ENCODE assay signal across 8 cellular contexts in the genomic region with DNA sequence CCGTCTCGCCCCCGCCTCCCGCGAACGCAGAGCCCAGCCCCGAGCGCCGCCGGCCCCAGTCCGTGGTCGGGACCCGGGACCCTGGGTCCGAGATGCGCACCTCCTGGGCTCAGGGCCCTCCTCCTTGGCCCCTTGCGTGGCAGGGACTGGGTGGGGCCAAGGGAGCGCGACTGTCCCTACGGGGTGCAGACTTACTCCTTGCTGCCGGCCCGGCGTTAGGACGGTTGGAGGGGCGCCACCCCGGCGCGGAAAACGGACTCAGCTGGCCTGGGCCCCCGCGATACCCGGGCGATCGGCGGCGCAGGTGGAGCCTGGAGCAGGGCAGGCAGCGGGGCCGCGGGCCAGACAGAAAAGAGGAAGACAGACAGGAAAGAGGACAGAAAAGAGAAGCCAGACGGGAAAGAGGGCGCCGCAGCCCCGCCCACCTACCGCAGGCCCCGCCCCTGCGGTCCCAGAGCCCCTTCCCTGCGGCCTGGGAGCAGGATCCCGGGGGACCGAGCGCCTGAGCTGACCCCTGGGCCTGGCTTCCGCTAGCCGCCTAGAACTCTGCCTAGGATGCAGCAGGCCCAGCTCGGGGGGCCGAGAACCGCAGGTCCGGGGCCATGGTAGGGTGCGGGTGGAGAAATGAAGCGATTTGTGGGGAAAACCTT. TPM values are rescaled to one million over a fixed set of nuclear protein-coding genes. Genes with fewer than 3 reads are reported as not detected.
DNase-seq lines count a peak whose midpoint lies in the region; ATAC-seq, FAIRE-seq and TF ChIP-seq lines count a peak whose summit lies in the region.

A gene (minus strand): TSS at position 356 of the 650 bp plus-strand sequence. CDS start 1,502 bp downstream, outside the sequence.

- no peaks in the 10 kb centered on the region for H3F3A ChIP-seq in SU-DHL-6 (ENCODE audit: insufficient read depth)

- H3K27ac ChIP-seq in SU-DHL-6 (ENCODE audit: low read depth, low read length) = no peak within 1 kb of the TSS
- H3K27ac ChIP-seq in stomach smooth muscle (ENCODE audit: low read length) = peak within 1 kb of the TSS; percentile 24

- H3K9me3 ChIP-seq in Caco-2 (no peaks in the 10 kb centered on the region), SU-DHL-6 (ENCODE audit: insufficient read depth, low read length) (no peaks in the 10 kb centered on the region), stomach smooth muscle (ENCODE audit: control insufficient read depth in 2 of 2, low read length in 2 of 2) (no peaks in the 10 kb centered on the region)

- FAIRE-seq in H54 (lab: Jason Lieb, UNC) = no peak

- intact Hi-C loops in Caco-2 (cut with micrococcal nuclease; ENCODE audit: unreplicated experiment) = no loop called here
- intact Hi-C loops in lower leg skin (cut with DNase I; ENCODE audit: low total_unique reads) = no loop called here

- H3K4me1 Mint-ChIP-seq in Caco-2 (ENCODE audit: low read depth, unreplicated experiment) = peaks cover 17% of the 10 kb centered on the region

- POLR2A ChIA-PET in Caco-2 (lab: Charles Lee) = no interaction called here

- CTCF ChIA-PET in Caco-2 (lab: Charles Lee) = no interaction called here

- no peaks in the 10 kb centered on the region for H3K9me2 ChIP-seq in SU-DHL-6 (replicated peaks; ENCODE audit: insufficient read depth, low read length)

- H3K9ac ChIP-seq in SU-DHL-6 (ENCODE audit: low read length) (no peak within 1 kb of the TSS), stomach smooth muscle (ENCODE audit: low read length in 2 of 2) (peak within 1 kb of the TSS; percentile 71 to 72)

- TF ChIP-seq POLR2A in H54 (IDR thresholded peaks at IDR 0.05; ENCODE audit: low read depth, low read length) (peak; percentile 47), lower leg skin (IDR thresholded peaks at IDR 0.05) (no peak)

- no peaks in the 10 kb centered on the region for H3K9me3 Mint-ChIP-seq in Caco-2 (ENCODE audit: unreplicated experiment)

- TF ChIP-seq CTCF in Caco-2 (IDR thresholded peaks at IDR 0.05; ENCODE audit: insufficient read depth in 1 of 2, low read depth in 1 of 2, low read length in 1 of 2, severe bottlenecking in 1 of 2, unreplicated experiment in 1 of 2) = no peak
- no peak for TF ChIP-seq CTCF in SU-DHL-6 (IDR thresholded peaks at IDR 0.05; ENCODE audit: insufficient read depth, low read length, poor library complexity, severe bottlenecking)
- TF ChIP-seq CTCF in lower leg skin (IDR thresholded peaks at IDR 0.05) = no peak

- H2AFZ ChIP-seq in SU-DHL-6 (ENCODE audit: low read depth, low read length, severe bottlenecking) = no peak within 1 kb of the TSS

- H3K27ac Mint-ChIP-seq in Caco-2 (ENCODE audit: unreplicated experiment) = no peak within 1 kb of the TSS

- no peaks in the 10 kb centered on the region for H4K20me1 ChIP-seq in SU-DHL-6 (ENCODE audit: low read depth, low read length)

- 5 to 6% methylated on average over 30 to 42 of the region's 57 CpGs for WGBS in lower leg skin, 2 donors

- no TSS peak for BruUV-seq in Caco-2 (replicated peaks; lab: Mats Ljungman, UMichigan)

- H3K36me3 ChIP-seq in Caco-2 (ENCODE audit: control insufficient read depth, insufficient read depth, low read length) (no peaks in the 10 kb centered on the region), SU-DHL-6 (ENCODE audit: low read length) (no peaks in the 10 kb centered on the region), stomach smooth muscle (ENCODE audit: control insufficient read depth in 2 of 2, insufficient read depth in 2 of 2, low read length in 2 of 2) (no peaks in the 10 kb centered on the region)

- DNase-seq in Caco-2 = peak in 1 of 2 experiments; percentile 26
- no peak for DNase-seq in H54 (ENCODE audit: insufficient read length, low spot score)
- DNase-seq in dermis blood vessel endothelial cell = no peak
- peak; percentile 36 to 95 for DNase-seq in lower leg skin (ENCODE audit: low spot score in 2 of 2)
- DNase-seq in activated gamma-delta T cell (lab: John Stamatoyannopoulos, UW) = no peak

- H3K27me3 ChIP-seq in Caco-2 (replicated peaks; ENCODE audit: control insufficient read depth, insufficient read depth, low read length) (no peaks in the 10 kb centered on the region), SU-DHL-6 (ENCODE audit: low read length) (no peaks in the 10 kb centered on the region), stomach smooth muscle (ENCODE audit: control insufficient read depth in 1 of 2, insufficient read depth in 2 of 2, low read length in 2 of 2) (no peaks in the 10 kb centered on the region)

- no peaks in the 10 kb centered on the region for H3K36me3 Mint-ChIP-seq in Caco-2 (ENCODE audit: insufficient read depth, unreplicated experiment)

- peak within 1 kb of the TSS; percentile 34 for H3K4me2 ChIP-seq in SU-DHL-6 (ENCODE audit: low read depth, low read length, poor library complexity, severe bottlenecking)

- H3K4me3 ChIP-seq in Caco-2 (ENCODE audit: low read depth, low read length) = no peak within 1 kb of the TSS
- H3K4me3 ChIP-seq in SU-DHL-6 (ENCODE audit: insufficient read depth, low read length, poor library complexity, severe bottlenecking) = no peak within 1 kb of the TSS
- H3K4me3 ChIP-seq in lower leg skin (ENCODE audit: low read depth, poor library complexity, severe bottlenecking) = peak within 1 kb of the TSS; percentile 55
- peak within 1 kb of the TSS; percentile 66 to 79 for H3K4me3 ChIP-seq in stomach smooth muscle (ENCODE audit: low read length in 2 of 2)

- H3K4me3 Mint-ChIP-seq in Caco-2 (ENCODE audit: unreplicated experiment) = peak within 1 kb of the TSS; percentile 42

- H3K79me2 ChIP-seq in SU-DHL-6 (ENCODE audit: insufficient read depth, low read length) = no peaks in the 10 kb centered on the region

- peaks cover 4% of the 10 kb centered on the region for H3K4me1 ChIP-seq in Caco-2
- peaks cover 27% of the 10 kb centered on the region for H3K4me1 ChIP-seq in stomach smooth muscle (ENCODE audit: control insufficient read depth, insufficient read depth, low read length)

- H3K27me3 Mint-ChIP-seq in Caco-2 (ENCODE audit: insufficient read depth, unreplicated experiment) = peaks cover 4% of the 10 kb centered on the region

- no peak for ATAC-seq in HG03342 (IDR thresholded peaks at IDR 0.05; ENCODE audit: unreplicated experiment)

RNA-seq across cellular contexts. Expression of the gene that starts here (rescaled TPM):
- total RNA-seq in Caco-2 (2022) (0.14 and 0.16 TPM in 2 replicates), dermis blood vessel endothelial cell (15.7 and 28.0 TPM in 2 replicates), lower leg skin (10 to 100 TPM in 1 of 4 donors, 1 to 10 TPM in 3; 3.6 to 13.5 (median 5.3) TPM)

Comparison
In these comparisons a context has a peak if more than half of its experiments do, and no peak if none do; other contexts are left out.
1. DNase-seq: peak in lower leg skin (2 of 2); none in H54 (single experiment), dermis blood vessel endothelial cell (single experiment) and activated gamma-delta T cell (single experiment).
2. H3K4me3 ChIP-seq: peak in lower leg skin (single experiment) and stomach smooth muscle (2 of 2); none in Caco-2 (single experiment) and SU-DHL-6 (single experiment).